ENCODE assay signal across 19 cellular contexts in the genomic region with DNA sequence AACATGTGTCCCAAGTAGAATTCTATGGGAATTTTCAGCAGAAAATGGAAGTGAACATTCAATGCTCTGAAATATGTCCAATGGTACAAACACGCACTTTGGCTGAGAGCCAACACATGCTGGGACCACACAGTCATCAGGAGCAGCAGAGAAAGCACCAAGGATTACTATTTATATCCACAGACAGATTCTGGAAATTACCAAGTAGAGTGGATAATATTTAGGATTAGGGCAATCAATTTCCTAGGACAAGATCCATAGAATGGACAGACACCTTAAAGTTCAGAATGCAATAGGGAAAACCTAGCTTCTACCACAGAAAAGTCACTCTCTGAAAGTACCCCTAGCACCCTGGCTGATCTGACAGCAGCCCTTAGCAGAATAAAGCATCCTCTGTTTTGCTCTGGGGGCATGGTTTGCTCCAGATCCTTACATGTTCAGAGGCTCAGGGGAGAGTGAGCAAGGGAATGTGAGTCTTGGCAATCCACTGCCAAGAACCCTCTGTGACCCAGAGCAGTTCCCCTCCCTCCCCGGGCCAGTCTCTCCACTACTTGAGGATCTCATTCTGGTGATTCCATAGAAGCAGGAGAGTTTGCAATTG.
DNase-seq lines count a peak whose midpoint lies in the region; ATAC-seq, FAIRE-seq and TF ChIP-seq lines count a peak whose summit lies in the region.
"Had no signal": no experiment of that assay in that cellular context is flagged by ENCODE, and none has a peak within 500 bp of the region (broad histone marks: within the 10 kb centered on the region; RNA-seq: fewer than 3 reads in every experiment).

No MANE protein-coding gene starts in this region.

- no peaks in the 10 kb centered on the region for H3K36me3 ChIP-seq in GM23248 (ENCODE audit: low read depth)
- no peaks in the 10 kb centered on the region for H3K36me3 ChIP-seq in stomach
- H3K36me3 ChIP-seq: ascending aorta, esophagus squamous epithelium had no signal

- H2AFZ ChIP-seq in GM23248 = no peak overlapping the region

- in situ Hi-C loops in GM23248 (cut with MboI) = no loop called here

- H3K4me3 ChIP-seq in AG04449 (ENCODE audit: low read depth, low read length) (no peak overlapping the region), GM23248 (no peak overlapping the region), fibroblast of the aortic adventitia (ENCODE audit: low read depth, low read length) (no peak overlapping the region), stomach (no peak overlapping the region)
- H3K4me3 ChIP-seq: ascending aorta, esophagus squamous epithelium had no signal

- no peak for TF ChIP-seq POLR2A in stomach (IDR thresholded peaks at IDR 0.05)

- H3K9ac ChIP-seq in GM23248 = no peak overlapping the region

- TF ChIP-seq CTCF in AG04449 (IDR thresholded peaks at IDR 0.05; ENCODE audit: insufficient read depth, low read length, missing control alignments) (no peak), fibroblast of the aortic adventitia (IDR thresholded peaks at IDR 0.05; ENCODE audit: insufficient read depth, low read length) (no peak), stomach (IDR thresholded peaks at IDR 0.05) (no peak)

- intact Hi-C loops in stomach (cut with DNase I; ENCODE audit: low total_unique reads) = no loop called here

- POLR2A ChIA-PET in AG04449 (lab: Yijun Ruan, JAX) = no interaction called here

- 21 to 25% methylated on average over 2 of the region's 2 CpGs for WGBS in GM23248 (ENCODE audit: low coverage in 1 of 2, low lambda C conversion rate in 2 of 2, missing lambda C conversion rate in 2 of 2), 2 experiments
- 48 to 67% (median 55%) methylated on average over 2 of the region's 2 CpGs for WGBS in stomach, 5 donors

- H4K20me1 ChIP-seq in GM23248 (ENCODE audit: insufficient read depth) = no peaks in the 10 kb centered on the region

- no peaks in the 10 kb centered on the region for H3K9me3 ChIP-seq in GM23248 (ENCODE audit: low read depth)
- no peaks in the 10 kb centered on the region for H3K9me3 ChIP-seq in stomach
- H3K9me3 ChIP-seq: ascending aorta, esophagus squamous epithelium had no signal

- no peak for TF ChIP-seq EP300 in stomach (IDR thresholded peaks at IDR 0.05)

- H3K9me2 ChIP-seq in GM23248 (ENCODE audit: insufficient read depth) = no peaks in the 10 kb centered on the region

- CTCF ChIA-PET in AG04449 (lab: Yijun Ruan, JAX) = no interaction called here

- H3K27me3 ChIP-seq in GM23248 (replicated peaks; ENCODE audit: insufficient read depth) = peaks cover 41% of the 10 kb centered on the region
- no peaks in the 10 kb centered on the region for H3K27me3 ChIP-seq in stomach
- H3K27me3 ChIP-seq: ascending aorta, esophagus squamous epithelium had no signal

- DNase-seq in AG04449 (ENCODE audit: low read depth, low spot score) = peak; percentile 5
- peak; percentile 47 for DNase-seq in GM23248
- peak; percentile 7 for DNase-seq in fibroblast of the aortic adventitia (ENCODE audit: low read depth)
- no peak for DNase-seq in DMS114 treated with DMSO at 0.1 percent for 48 hours (lab: John Stamatoyannopoulos, UW; ENCODE audit: unreplicated experiment)
- DNase-seq in RCC 7860 (ENCODE audit: low spot score) = no peak
- DNase-seq in stomach = no peak
- no peak for DNase-seq in frontal cortex (ENCODE audit: low spot score in 2 of 2)
- DNase-seq: activated naive CD4-positive, alpha-beta T cell; AML-193; esophagus squamous epithelium; naive B cell; NCI-H187 treated with DMSO at 0.1 percent for 48 hours; NCI-H82; stimulated activated CD4-positive, alpha-beta T cell treated with anti-CD3 and anti-CD28 coated beads, Interleukin-15, amount 100 ng/mL, for 24 hours; T-helper 2 cell had no signal

- no peaks in the 10 kb centered on the region for H3K79me2 ChIP-seq in GM23248 (ENCODE audit: insufficient read depth)

- H3K27ac ChIP-seq in GM23248 (no peak overlapping the region), stomach (no peak overlapping the region)
- H3K27ac ChIP-seq: ascending aorta, esophagus squamous epithelium had no signal

- H3F3A ChIP-seq in GM23248 (ENCODE audit: insufficient read depth) = no peaks in the 10 kb centered on the region

- FAIRE-seq in RCC 7860 (lab: Jason Lieb, UNC) = no peak
- no peak for FAIRE-seq in frontal cortex (lab: Jason Lieb, UNC)
- FAIRE-seq: D721Med had no signal

- peak; percentile 66 for ATAC-seq in SK-N-SH treated with all-trans-retinoic acid at 6 μM for 48 hours
- ATAC-seq: activated CD4-positive, CD25-positive, alpha-beta regulatory T cell treated with anti-CD3 and anti-CD28 coated beads, Interleukin-2, amount 50 U/mL, for 24 hours had no signal

- H3K4me1 ChIP-seq in GM23248 (ENCODE audit: insufficient read depth) (no peaks in the 10 kb centered on the region), stomach (no peaks in the 10 kb centered on the region)
- H3K4me1 ChIP-seq: ascending aorta, esophagus squamous epithelium had no signal

- no peak overlapping the region for H3K4me2 ChIP-seq in GM23248 (ENCODE audit: unreplicated experiment)

TF ChIP-seq in SK-N-SH treated with all-trans-retinoic acid at 6 μM for 48 hours, 23 proteins besides CTCF, POLR2A, EP300 and RAD21:
- TF ChIP-seq TSHZ2 (CRISPR knock-in tag; IDR thresholded peaks at IDR 0.05) (no peak), PPARA (CRISPR knock-in tag; IDR thresholded peaks at IDR 0.05; ENCODE audit: borderline replicate concordance) (no peak), ESRRG (CRISPR knock-in tag; IDR thresholded peaks at IDR 0.05) (no peak)
TF ChIP-seq in SK-N-SH treated with all-trans-retinoic acid at 6 μM for 48 hours: peak in this region for 0.

Comparison
In these comparisons a context has a peak if more than half of its experiments do, and no peak if none do; other contexts are left out.
1. DNase-seq: peak in AG04449 (single experiment), GM23248 (single experiment) and fibroblast of the aortic adventitia (single experiment); none in DMS114 treated with DMSO at 0.1 percent for 48 hours (single experiment), RCC 7860 (single experiment), stomach (single experiment) and frontal cortex (0 of 2).